ENCODE assay signal across 22 cellular contexts in genomic region chr9:129505270-129505881, GRCh38.
DNase-seq lines count a peak whose midpoint lies in the region; ATAC-seq and TF ChIP-seq lines count a peak whose summit lies in the region.
"Had no signal": no experiment of that assay in that cellular context is flagged by ENCODE, and none has a peak within 500 bp of the region (broad histone marks: within the 10 kb centered on the region; RNA-seq: fewer than 3 reads in every experiment).

No MANE protein-coding gene starts in this region.

- peaks cover 8% of the 10 kb centered on the region for H3K9me3 ChIP-seq in IMR-90 (ENCODE audit: control insufficient read depth, insufficient read depth, low read length)
- H3K9me3 ChIP-seq in neural progenitor cell (ENCODE audit: low read depth), result no peaks in the 10 kb centered on the region
- H3K9me3 ChIP-seq in spleen, result no peaks in the 10 kb centered on the region
- H3K9me3 ChIP-seq: Peyer's patch had no signal

- no peak overlapping the region for H2BK15ac ChIP-seq in IMR-90 (ENCODE audit: low read depth, low read length)

- peak overlapping the region; percentile 15; the same call in 1 of the 2 replicates for H4K91ac ChIP-seq in IMR-90 (ENCODE audit: insufficient read depth, low read depth, low read length)

- H3K27me3 Mint-ChIP-seq in brain (peaks cover 7% of the 10 kb centered on the region), neural progenitor cell (ENCODE audit: insufficient read depth, low read depth) (peaks cover 6% of the 10 kb centered on the region), chondrocyte (ENCODE audit: low read depth) (no peaks in the 10 kb centered on the region)

- H2BK120ac ChIP-seq in IMR-90 (ENCODE audit: low read depth, low read length), result no peak overlapping the region

- DNase-seq in IMR-90, result no peak
- no peak for DNase-seq in neural progenitor cell (ENCODE audit: low spot score)
- DNase-seq in spleen, result peak; percentile 59
- no peak for DNase-seq in NCI-H2196 (lab: John Stamatoyannopoulos, UW; ENCODE audit: unreplicated experiment)
- no peak for DNase-seq in NCI-H1048 (lab: John Stamatoyannopoulos, UW)
- DNase-seq in chondrocyte (ENCODE audit: low spot score), result no peak
- DNase-seq: Caco-2; CD4-positive, alpha-beta memory T cell; DMS153; Kasumi-1; MG63; NCI-H1092; NCI-H1436; NCI-H1930; NCI-H226; NCI-H510A treated with DMSO at 0.1 percent for 48 hours; NCI-H774; Peyer's patch had no signal

- no peak for TF ChIP-seq RAD21 in IMR-90 (IDR thresholded peaks at IDR 0.05; ENCODE audit: low read length)

- WGBS in IMR-90 (ENCODE audit: extremely low coverage in 2 of 2, insufficient read length in 1 of 2), 2 experiments, result 63% methylated on average over 11 of the region's 22 CpGs; no CpG with 5 or more reads in 1 of the 2 experiments
- 87 to 93% (median 89%) methylated on average over 10 to 22 of the region's 22 CpGs for WGBS in spleen, 5 donors

- H3K27me3 ChIP-seq in IMR-90 (ENCODE audit: control insufficient read depth, insufficient read depth, low read length) (no peaks in the 10 kb centered on the region), neural progenitor cell (no peaks in the 10 kb centered on the region), spleen (replicated peaks in 1 of 7) (no peaks in the 10 kb centered on the region)
- H3K27me3 ChIP-seq: BLaER1 treated with 17β-estradiol and CSF1 and Interleukin-3, amounts not matched to agents 10 nM and 100 nM; MG63; Peyer's patch; SJSA1 had no signal

- no peak overlapping the region for H2BK20ac ChIP-seq in IMR-90 (ENCODE audit: low read depth, low read length)

- no peaks in the 10 kb centered on the region for H4K20me1 ChIP-seq in IMR-90 (ENCODE audit: insufficient read depth, low read length)
- H4K20me1 ChIP-seq in neural progenitor cell (ENCODE audit: low read depth), result no peaks in the 10 kb centered on the region
- H4K20me1 ChIP-seq: BLaER1 treated with 17β-estradiol and CSF1 and Interleukin-3, amounts not matched to agents 10 nM and 100 nM had no signal

- no peak overlapping the region for H3K18ac ChIP-seq in IMR-90 (ENCODE audit: low read depth, low read length)

- H3K56ac ChIP-seq in IMR-90 (ENCODE audit: extremely low read depth, insufficient read depth, low read length), result no peak overlapping the region

- peaks cover 13% of the 10 kb centered on the region for H3K4me1 ChIP-seq in IMR-90 (ENCODE audit: control insufficient read depth, insufficient read depth, low read length)
- H3K4me1 ChIP-seq in neural progenitor cell, result peaks cover 11% of the 10 kb centered on the region
- H3K4me1 ChIP-seq in spleen, result no peaks in the 10 kb centered on the region

- POLR2A ChIA-PET in IMR-90 (lab: Charles Lee; ENCODE audit: unreplicated experiment), result no interaction called here

- H3K27ac Mint-ChIP-seq in brain (peak overlapping the region in 4 of 5 experiments; percentile 73 to 96 (median 94)), neural progenitor cell (peak overlapping the region; percentile 46), chondrocyte (ENCODE audit: unreplicated experiment) (no peak overlapping the region)
- H3K27ac Mint-ChIP-seq: GM23338 had no signal

- H3K9ac ChIP-seq in IMR-90 (ENCODE audit: low read depth, low read length), result no peak overlapping the region
- H3K9ac ChIP-seq in neural progenitor cell, result no peak overlapping the region
- H3K9ac ChIP-seq: BLaER1 treated with 17β-estradiol and CSF1 and Interleukin-3, amounts not matched to agents 10 nM and 100 nM had no signal

- no peak overlapping the region for H2BK5ac ChIP-seq in IMR-90 (ENCODE audit: low read depth, low read length, poor library complexity, severe bottlenecking)

- in situ Hi-C loops in IMR-90 (cut with MboI; ENCODE audit: low sequenced_read_pairs), result no loop called here

- H3K36me3 Mint-ChIP-seq in brain (peaks cover 6% of the 10 kb centered on the region), neural progenitor cell (peaks cover 1% of the 10 kb centered on the region), chondrocyte (ENCODE audit: low read depth) (peaks cover 8% of the 10 kb centered on the region)

- intact Hi-C loops in IMR-90 (cut with micrococcal nuclease) (no loop called here), spleen (cut with DNase I; ENCODE audit: low total_unique reads) (no loop called here)

- TF ChIP-seq POLR2A in IMR-90 (IDR thresholded peaks at IDR 0.05; ENCODE audit: low read depth, low read length), result no peak
- TF ChIP-seq POLR2A in spleen (IDR thresholded peaks at IDR 0.05), result no peak

- H3K14ac ChIP-seq in IMR-90 (replicated peaks; ENCODE audit: low read depth, low read length), result no peak overlapping the region

- H3K79me2 ChIP-seq in neural progenitor cell (ENCODE audit: low read depth), result no peaks in the 10 kb centered on the region

- dilution Hi-C loops in IMR-90 (cut with HindIII; ENCODE audit: low sequenced_read_pairs, unreplicated experiment), result no loop called here

- H4K8ac ChIP-seq in IMR-90 (ENCODE audit: low read depth in 2 of 2, low read length in 2 of 2), result no peak overlapping the region

- H3K27ac ChIP-seq in IMR-90 (ENCODE audit: insufficient read depth, low read length), result no peak overlapping the region
- H3K27ac ChIP-seq in neural progenitor cell, result no peak overlapping the region
- H3K27ac ChIP-seq in spleen, result no peak overlapping the region
- H3K27ac ChIP-seq: Peyer's patch, SJSA1 had no signal

- no peak overlapping the region for H4K5ac ChIP-seq in IMR-90 (ENCODE audit: low read depth, low read length)

- peaks cover 6 to 22% (median 14%) of the 10 kb centered on the region in 5 experiments for H3K9me3 Mint-ChIP-seq in brain
- peaks cover 10% of the 10 kb centered on the region for H3K9me3 Mint-ChIP-seq in neural progenitor cell
- H3K9me3 Mint-ChIP-seq in chondrocyte (ENCODE audit: low read depth), result peaks cover 14% of the 10 kb centered on the region
- H3K9me3 Mint-ChIP-seq: CD4-positive, alpha-beta memory T cell had no signal

- no peak for ATAC-seq in IMR-90 (ENCODE audit: low read depth)
- ATAC-seq: GM23338 had no signal

- TF ChIP-seq CTCF in IMR-90 (conservative IDR thresholded peaks at IDR 0.05; ENCODE audit: low read depth, low read length) (no peak), brain (conservative IDR thresholded peaks at IDR 0.05) (no peak), neural progenitor cell (IDR thresholded peaks at IDR 0.05) (no peak), spleen (IDR thresholded peaks at IDR 0.05 in 8 of 11, conservative IDR thresholded peaks at IDR 0.05 in 3 of 11) (no peak), chondrocyte (IDR thresholded peaks at IDR 0.05) (no peak)

- H3K4me3 Mint-ChIP-seq in brain (no peak overlapping the region), neural progenitor cell (no peak overlapping the region), chondrocyte (ENCODE audit: unreplicated experiment) (no peak overlapping the region)
- H3K4me3 Mint-ChIP-seq: CD4-positive, alpha-beta memory T cell; GM23338 had no signal

- no TSS peak for BruUV-seq in IMR-90 (replicated peaks; lab: Mats Ljungman, UMichigan)

- no peak overlapping the region for H3K23ac ChIP-seq in IMR-90 (ENCODE audit: low read depth, low read length)

- H3K36me3 ChIP-seq in IMR-90 (ENCODE audit: control insufficient read depth, insufficient read depth, low read length) (peaks cover 6% of the 10 kb centered on the region; the same call in 1 of the 2 replicates), neural progenitor cell (no peaks in the 10 kb centered on the region), spleen (peaks cover 0 to 25% (median 7%) of the 10 kb centered on the region in 6 donors)
- H3K36me3 ChIP-seq: MG63, Peyer's patch had no signal

- peaks cover 6% of the 10 kb centered on the region; the same call in 1 of the 2 replicates for H3K9me1 ChIP-seq in IMR-90 (ENCODE audit: insufficient read depth, low read length)

- H3K4ac ChIP-seq in IMR-90 (ENCODE audit: low read depth, low read length), result no peak overlapping the region; the same call in 1 of the 2 replicates

- peaks cover 0 to 6% of the 10 kb centered on the region in 2 experiments; a peak in 1 of 4 replicates for H3K79me1 ChIP-seq in IMR-90 (ENCODE audit: low read depth in 1 of 2, low read length in 2 of 2)

- H3K4me2 ChIP-seq in IMR-90 (ENCODE audit: low read depth, low read length) (no peak overlapping the region), neural progenitor cell (no peak overlapping the region)
- H3K4me2 ChIP-seq: GM23338 had no signal

- peak overlapping the region; percentile 45 for H2AK9ac ChIP-seq in IMR-90 (replicated peaks; ENCODE audit: low read depth, low read length, poor library complexity)

- H3K4me1 Mint-ChIP-seq in brain (peaks cover 75% of the 10 kb centered on the region), neural progenitor cell (peaks cover 61% of the 10 kb centered on the region), chondrocyte (ENCODE audit: low read depth) (peaks cover 65% of the 10 kb centered on the region)

- no peak overlapping the region for H3K4me3 ChIP-seq in IMR-90 (ENCODE audit: insufficient read depth, low read depth, low read length)
- no peak overlapping the region for H3K4me3 ChIP-seq in neural progenitor cell
- no peak overlapping the region for H3K4me3 ChIP-seq in spleen
- H3K4me3 ChIP-seq: BLaER1 treated with 17β-estradiol and CSF1 and Interleukin-3, amounts not matched to agents 10 nM and 100 nM; GM23338; MG63; Peyer's patch; SJSA1 had no signal

- H2AFZ ChIP-seq in IMR-90 (replicated peaks; ENCODE audit: low read length, poor library complexity) (no peak overlapping the region), neural progenitor cell (replicated peaks) (no peak overlapping the region)
- H2AFZ ChIP-seq: GM23338 had no signal

- H3F3A ChIP-seq in neural progenitor cell (ENCODE audit: low read depth), result peaks cover 22% of the 10 kb centered on the region

- H2AK5ac ChIP-seq in IMR-90 (ENCODE audit: low read depth, low read length), result no peak overlapping the region; the same call in 1 of the 2 replicates

- CTCF ChIA-PET in IMR-90 (lab: Yijun Ruan, JAX), result no interaction called here

TF ChIP-seq in IMR-90, 13 proteins besides CTCF, POLR2A, EP300 and RAD21 (continues in another document):
- no peak for TF ChIP-seq BHLHE40 (IDR thresholded peaks at IDR 0.05; ENCODE audit: low read depth, low read length)
- TF ChIP-seq RCOR1 (IDR thresholded peaks at IDR 0.05; ENCODE audit: insufficient replicate concordance, low read length), result no peak
- no peak for TF ChIP-seq USF2 (IDR thresholded peaks at IDR 0.05; ENCODE audit: low read depth, low read length)
- no peak for TF ChIP-seq MAZ (IDR thresholded peaks at IDR 0.05; ENCODE audit: borderline replicate concordance, low read depth, low read length)
- TF ChIP-seq CHD1 (IDR thresholded peaks at IDR 0.05; ENCODE audit: low read depth, low read length), result no peak
